1 cellular context compared by ENCODE assay signal in genomic region chr2:63300835-63301234, GRCh38.
TF ChIP-seq lines count a peak whose summit lies in the region.

No MANE protein-coding gene starts in this region.

TF ChIP-seq in GM23338, 12 proteins besides CTCF, POLR2A, EP300 and RAD21:
- TF ChIP-seq ZNF462 (CRISPR knock-in tag; IDR thresholded peaks at IDR 0.05) (no peak), EZH2 (IDR thresholded peaks at IDR 0.05; ENCODE audit: low read depth, unreplicated experiment) (no peak), POLR2AphosphoS5 (IDR thresholded peaks at IDR 0.05; ENCODE audit: low read depth) (no peak), CREB1 (CRISPR knock-in tag; IDR thresholded peaks at IDR 0.05; ENCODE audit: low read depth) (no peak), ZNF331 (CRISPR knock-in tag; IDR thresholded peaks at IDR 0.05; ENCODE audit: low read depth) (no peak), REST (IDR thresholded peaks at IDR 0.05; ENCODE audit: unreplicated experiment) (no peak), ETS1 (IDR thresholded peaks at IDR 0.05) (no peak), JUNB (IDR thresholded peaks at IDR 0.05; ENCODE audit: unreplicated experiment) (no peak), STAT1 (IDR thresholded peaks at IDR 0.05; ENCODE audit: unreplicated experiment) (no peak), ZNF114 (CRISPR knock-in tag; IDR thresholded peaks at IDR 0.05) (no peak), EZH2phosphoT487 (IDR thresholded peaks at IDR 0.05; ENCODE audit: unreplicated experiment) (no peak), NANOG (IDR thresholded peaks at IDR 0.05; ENCODE audit: borderline replicate concordance) (no peak)
